1 cellular context compared by ENCODE assay signal in genomic region chr1:193552274-193552673, GRCh38.
TF ChIP-seq lines count a peak whose summit lies in the region.

No MANE protein-coding gene starts in this region.

TF ChIP-seq in liver, 16 proteins besides CTCF, POLR2A, EP300 and RAD21 (continued from another document):
- TF ChIP-seq REST (IDR thresholded peaks at IDR 0.05) (no peak), JUND (IDR thresholded peaks at IDR 0.05) (no peak), RXRA (IDR thresholded peaks at IDR 0.05) (no peak)
